In genomic region chr17:77445030-77445907, GRCh38 we compare ENCODE assay signal across 8 cellular contexts.
DNase-seq lines count a peak whose midpoint lies in the region; ATAC-seq and TF ChIP-seq lines count a peak whose summit lies in the region.

No MANE protein-coding gene starts in this region.

- no peak overlapping the region; the same call in 1 of the 2 replicates for H4K5ac ChIP-seq in IMR-90 (ENCODE audit: low read depth, low read length)

- TF ChIP-seq POLR2A in breast epithelium (IDR thresholded peaks at IDR 0.05) (no peak), IMR-90 (IDR thresholded peaks at IDR 0.05; ENCODE audit: low read depth, low read length) (no peak), esophagus squamous epithelium (IDR thresholded peaks at IDR 0.05) (peak in 1 of 4 donors; percentile 27)

- peak overlapping the region; percentile 92 for H3K4ac ChIP-seq in IMR-90 (ENCODE audit: low read depth, low read length)

- POLR2A ChIA-PET in IMR-90 (lab: Charles Lee; ENCODE audit: unreplicated experiment) (no interaction called here), PC-3 (lab: Charles Lee; ENCODE audit: unreplicated experiment) (no interaction called here)

- intact Hi-C loops in breast epithelium (cut with DNase I; ENCODE audit: low total_unique reads) = no loop called here
- intact Hi-C loops in mammary epithelial cell (cut with micrococcal nuclease) = no loop called here
- intact Hi-C loops in IMR-90 (cut with micrococcal nuclease) = no loop called here
- intact Hi-C loops in esophagus squamous epithelium (cut with DNase I) = no loop called here
- intact Hi-C loops in posterior cingulate gyrus (cut with DNase I) = no loop called here
- intact Hi-C loops in PC-3 (cut with micrococcal nuclease) = no loop called here

- peak overlapping the region in 1 of 2 experiments; percentile 22; a peak in 1 of 4 replicates for H4K8ac ChIP-seq in IMR-90 (ENCODE audit: low read depth in 2 of 2, low read length in 2 of 2)

- H3K9me3 ChIP-seq in breast epithelium (no peaks in the 10 kb centered on the region), mammary epithelial cell (replicated peaks; ENCODE audit: insufficient read depth, low read length) (no peaks in the 10 kb centered on the region), IMR-90 (ENCODE audit: control insufficient read depth, insufficient read depth, low read length) (no peaks in the 10 kb centered on the region), esophagus squamous epithelium (no peaks in the 10 kb centered on the region), PC-3 (ENCODE audit: low read length) (no peaks in the 10 kb centered on the region)

- DNase-seq in breast epithelium (ENCODE audit: low spot score in 2 of 2) (no peak), mammary epithelial cell (no peak), IMR-90 (peak; percentile 66), esophagus squamous epithelium (lab: John Stamatoyannopoulos, UW) (no peak), posterior cingulate gyrus (peak in 6 of 10 donors; percentile 58 to 95 (median 70)), DMS79 treated with DMSO at 0.1 percent for 48 hours (lab: John Stamatoyannopoulos, UW) (no peak), PC-3 (no peak)
- DNase-seq in activated CD8-positive, alpha-beta memory T cell treated with anti-CD3 and anti-CD28 coated beads for 24 hours = peak; percentile 89

- peak overlapping the region; percentile 73 to 87 for H3K27ac ChIP-seq in breast epithelium
- H3K27ac ChIP-seq in mammary epithelial cell (ENCODE audit: insufficient read depth, low read depth, low read length) = no peak overlapping the region
- peak overlapping the region; percentile 60; the same call in 1 of the 2 replicates for H3K27ac ChIP-seq in IMR-90 (ENCODE audit: insufficient read depth, low read length)
- H3K27ac ChIP-seq in esophagus squamous epithelium = peak overlapping the region; percentile 77 to 92 (median 83)
- no peak overlapping the region for H3K27ac ChIP-seq in PC-3 (ENCODE audit: low read length)

- H3K14ac ChIP-seq in IMR-90 (replicated peaks; ENCODE audit: low read depth, low read length) = peak overlapping the region; percentile 93

- H2BK120ac ChIP-seq in IMR-90 (ENCODE audit: low read depth, low read length) = peak overlapping the region; percentile 39

- BruUV-seq in mammary epithelial cell (replicated peaks; lab: Mats Ljungman, UMichigan) (no TSS peak), IMR-90 (replicated peaks; lab: Mats Ljungman, UMichigan) (no TSS peak), PC-3 (replicated peaks; lab: Mats Ljungman, UMichigan) (no TSS peak)

- H3K18ac ChIP-seq in IMR-90 (ENCODE audit: low read depth, low read length) = no peak overlapping the region; the same call in 1 of the 2 replicates

- in situ Hi-C loops in mammary epithelial cell (cut with MboI; ENCODE audit: low sequenced_read_pairs in 2 of 2) (no loop called here), IMR-90 (cut with MboI; ENCODE audit: low sequenced_read_pairs) (no loop called here)

- H2BK5ac ChIP-seq in IMR-90 (ENCODE audit: low read depth, low read length, poor library complexity, severe bottlenecking) = no peak overlapping the region

- no peak overlapping the region for H3K4me2 ChIP-seq in mammary epithelial cell (ENCODE audit: insufficient read depth, low read depth, low read length)
- H3K4me2 ChIP-seq in IMR-90 (ENCODE audit: low read depth, low read length) = peak overlapping the region; percentile 21; the same call in 1 of the 2 replicates
- no peak overlapping the region for H3K4me2 ChIP-seq in PC-3 (ENCODE audit: low read length)

- 36% methylated on average over 17 of the region's 17 CpGs for WGBS in mammary epithelial cell (ENCODE audit: low coverage, missing lambda C conversion rate)
- no CpG with 5 or more reads among the region's 17 CpGs for WGBS in IMR-90 (ENCODE audit: extremely low coverage in 2 of 2, insufficient read length in 1 of 2), 2 experiments
- 30 to 32% methylated on average over 8 to 10 of the region's 17 CpGs for WGBS in esophagus squamous epithelium, 2 donors

- H2BK15ac ChIP-seq in IMR-90 (ENCODE audit: low read depth, low read length) = no peak overlapping the region

- peaks cover 19 to 92% of the 10 kb centered on the region in 2 experiments for H3K79me1 ChIP-seq in IMR-90 (ENCODE audit: low read depth in 1 of 2, low read length in 2 of 2)

- H2AK5ac ChIP-seq in IMR-90 (ENCODE audit: low read depth, low read length) = peak overlapping the region; percentile 92

- no peaks in the 10 kb centered on the region for H3F3A ChIP-seq in PC-3 (ENCODE audit: low read length, unreplicated experiment)

- H3K56ac ChIP-seq in IMR-90 (ENCODE audit: extremely low read depth, insufficient read depth, low read length) = peak overlapping the region; percentile 33; the same call in 1 of the 2 replicates

- H2BK20ac ChIP-seq in IMR-90 (ENCODE audit: low read depth, low read length) = no peak overlapping the region; the same call in 1 of the 2 replicates

- peak overlapping the region; percentile 41; the same call in 1 of the 2 replicates for H4K91ac ChIP-seq in IMR-90 (ENCODE audit: insufficient read depth, low read depth, low read length)

- H3K36me3 ChIP-seq in breast epithelium = no peaks in the 10 kb centered on the region
- no peaks in the 10 kb centered on the region for H3K36me3 ChIP-seq in mammary epithelial cell (ENCODE audit: insufficient read depth, low read length)
- peaks cover 5% of the 10 kb centered on the region for H3K36me3 ChIP-seq in IMR-90 (ENCODE audit: control insufficient read depth, insufficient read depth, low read length)
- H3K36me3 ChIP-seq in esophagus squamous epithelium = peaks cover 0 to 6% (median 0%) of the 10 kb centered on the region in 3 donors
- H3K36me3 ChIP-seq in PC-3 (ENCODE audit: low read depth, low read length) = peaks cover 7% of the 10 kb centered on the region; the same call in 1 of the 2 replicates

- peak overlapping the region; percentile 88 for H3K23ac ChIP-seq in IMR-90 (ENCODE audit: low read depth, low read length)

- no peak overlapping the region for H3K4me3 ChIP-seq in breast epithelium
- H3K4me3 ChIP-seq in mammary epithelial cell (replicated peaks in 1 of 3; ENCODE audit: insufficient read depth in 1 of 3, low read depth in 2 of 3, low read length in 3 of 3) = no peak overlapping the region
- H3K4me3 ChIP-seq in IMR-90 (ENCODE audit: insufficient read depth, low read depth, low read length) = no peak overlapping the region
- H3K4me3 ChIP-seq in esophagus squamous epithelium = peak overlapping the region in 1 of 4 donors; percentile 29
- no peak overlapping the region for H3K4me3 ChIP-seq in PC-3 (ENCODE audit: low read length)

- CTCF ChIA-PET in mammary epithelial cell (lab: Charles Lee; ENCODE audit: low non-redundant PET) = no interaction called here
- CTCF ChIA-PET in IMR-90 (lab: Yijun Ruan, JAX) = interaction anchor here (1.2 kb wide), 1 partner anchor 15 kb away, joined by 4 read pairs; no protein-coding TSS in a partner anchor
- CTCF ChIA-PET in PC-3 (lab: Charles Lee) = interaction anchor here (0.7 kb wide), 1 partner anchor 15 kb away, joined by 3 read pairs; no protein-coding TSS in a partner anchor

- H3K9me2 ChIP-seq in PC-3 (replicated peaks; ENCODE audit: low read length) = no peaks in the 10 kb centered on the region

- no peak for TF ChIP-seq RAD21 in IMR-90 (IDR thresholded peaks at IDR 0.05; ENCODE audit: low read length)

- H2AK9ac ChIP-seq in IMR-90 (replicated peaks; ENCODE audit: low read depth, low read length, poor library complexity) = peak overlapping the region; percentile 80

- H3K9me1 ChIP-seq in IMR-90 (ENCODE audit: insufficient read depth, low read length) = peaks cover 42% of the 10 kb centered on the region

- no peaks in the 10 kb centered on the region for H4K20me1 ChIP-seq in mammary epithelial cell (ENCODE audit: insufficient read depth, low read length)
- peaks cover 94% of the 10 kb centered on the region for H4K20me1 ChIP-seq in IMR-90 (ENCODE audit: insufficient read depth, low read length)
- H4K20me1 ChIP-seq in PC-3 (ENCODE audit: low read length) = peaks cover 19% of the 10 kb centered on the region; the same call in 1 of the 2 replicates

- ATAC-seq in IMR-90 (ENCODE audit: low read depth) = peak; percentile 26
- no peak for ATAC-seq in PC-3

- dilution Hi-C loops in mammary epithelial cell (cut with HindIII; ENCODE audit: low sequenced_read_pairs) (no loop called here), IMR-90 (cut with HindIII; ENCODE audit: low sequenced_read_pairs, unreplicated experiment) (no loop called here)

- H3K27me3 ChIP-seq in breast epithelium (no peaks in the 10 kb centered on the region), mammary epithelial cell (ENCODE audit: insufficient read depth, low read length) (no peaks in the 10 kb centered on the region), IMR-90 (ENCODE audit: control insufficient read depth, insufficient read depth, low read length) (no peaks in the 10 kb centered on the region), esophagus squamous epithelium (no peaks in the 10 kb centered on the region), PC-3 (ENCODE audit: low read length) (no peaks in the 10 kb centered on the region)

- H2AFZ ChIP-seq in mammary epithelial cell (ENCODE audit: low read depth, low read length) (no peak overlapping the region), IMR-90 (replicated peaks; ENCODE audit: low read length, poor library complexity) (no peak overlapping the region), PC-3 (ENCODE audit: low read length) (no peak overlapping the region)

- H3K9ac ChIP-seq in mammary epithelial cell (ENCODE audit: insufficient read depth, low read length) (no peak overlapping the region), IMR-90 (ENCODE audit: low read depth, low read length) (no peak overlapping the region), PC-3 (ENCODE audit: low read length) (no peak overlapping the region)

- H3K79me2 ChIP-seq in mammary epithelial cell (ENCODE audit: insufficient read depth, low read length) = peaks cover 94% of the 10 kb centered on the region
- H3K79me2 ChIP-seq in PC-3 (ENCODE audit: low read length) = peaks cover 56% of the 10 kb centered on the region

- H3K4me1 ChIP-seq in breast epithelium = peaks cover 14 to 37% of the 10 kb centered on the region in 2 donors
- H3K4me1 ChIP-seq in mammary epithelial cell (ENCODE audit: insufficient read depth, low read length) = peaks cover 28% of the 10 kb centered on the region
- peaks cover 58% of the 10 kb centered on the region for H3K4me1 ChIP-seq in IMR-90 (ENCODE audit: control insufficient read depth, insufficient read depth, low read length)
- H3K4me1 ChIP-seq in esophagus squamous epithelium = peaks cover 69 to 95% (median 73%) of the 10 kb centered on the region in 3 donors
- H3K4me1 ChIP-seq in PC-3 (ENCODE audit: insufficient read depth, low read length) = peaks cover 13% of the 10 kb centered on the region

- TF ChIP-seq CTCF in breast epithelium (IDR thresholded peaks at IDR 0.05) (no peak), mammary epithelial cell (conservative IDR thresholded peaks at IDR 0.05 in 1 of 2, IDR thresholded peaks at IDR 0.05 in 1 of 2; ENCODE audit: extremely low read depth in 1 of 2, insufficient read depth in 1 of 2, low read depth in 1 of 2, low read length in 2 of 2) (no peak), IMR-90 (conservative IDR thresholded peaks at IDR 0.05; ENCODE audit: low read depth, low read length) (no peak), esophagus squamous epithelium (IDR thresholded peaks at IDR 0.05) (no peak), PC-3 (conservative IDR thresholded peaks at IDR 0.05; ENCODE audit: low read depth, low read length) (no peak)

TF ChIP-seq in IMR-90, 13 proteins besides CTCF, POLR2A, EP300 and RAD21 (continues in another document):
- TF ChIP-seq MXI1 (IDR thresholded peaks at IDR 0.05; ENCODE audit: borderline replicate concordance, low read depth, low read length) = peak; percentile 30; the same call in 1 of the 2 replicates

Comparison
In these comparisons a context has a peak if more than half of its experiments do, and no peak if none do; other contexts are left out.
1. H3K27ac ChIP-seq: peak in breast epithelium (2 of 2), IMR-90 (single experiment) and esophagus squamous epithelium (4 of 4); none in mammary epithelial cell (single experiment) and PC-3 (single experiment).
2. DNase-seq: peak in IMR-90 (single experiment), activated CD8-positive, alpha-beta memory T cell treated with anti-CD3 and anti-CD28 coated beads for 24 hours (single experiment) and posterior cingulate gyrus (6 of 10); none in breast epithelium (0 of 2), mammary epithelial cell (single experiment), esophagus squamous epithelium (single experiment), DMS79 treated with DMSO at 0.1 percent for 48 hours (single experiment) and PC-3 (single experiment).